6 cellular contexts compared by ENCODE assay signal in the genomic region with DNA sequence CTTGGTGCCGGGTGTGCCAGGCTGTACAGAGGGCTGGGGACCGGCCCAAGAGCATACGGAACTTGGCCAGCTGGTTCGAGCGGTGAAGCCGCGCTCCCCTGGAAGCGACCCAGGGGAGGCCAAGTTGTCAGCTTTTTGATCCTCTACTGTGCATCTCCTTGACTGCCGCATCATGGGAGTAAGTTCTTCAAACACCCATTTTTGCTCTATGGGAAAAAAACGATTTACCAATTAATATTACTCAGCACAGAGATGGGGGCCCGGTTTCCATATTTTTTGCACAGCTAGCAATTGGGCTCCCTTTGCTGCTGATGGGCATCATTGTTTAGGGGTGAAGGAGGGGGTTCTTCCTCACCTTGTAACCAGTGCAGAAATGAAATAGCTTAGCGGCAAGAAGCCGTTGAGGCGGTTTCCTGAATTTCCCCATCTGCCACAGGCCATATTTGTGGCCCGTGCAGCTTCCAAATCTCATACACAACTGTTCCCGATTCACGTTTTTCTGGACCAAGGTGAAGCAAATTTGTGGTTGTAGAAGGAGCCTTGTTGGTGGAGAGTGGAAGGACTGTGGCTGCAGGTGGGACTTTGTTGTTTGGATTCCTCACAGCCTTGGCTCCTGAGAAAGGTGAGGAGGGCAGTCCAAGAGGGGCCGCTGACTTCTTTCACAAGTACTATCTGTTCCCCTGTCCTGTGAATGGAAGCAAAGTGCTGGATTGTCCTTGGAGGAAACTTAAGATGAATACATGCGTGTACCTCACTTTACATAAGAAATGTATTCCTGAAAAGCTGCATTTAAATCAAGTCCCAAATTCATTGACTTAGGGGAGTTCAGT. TPM values are rescaled to one million over a fixed set of nuclear protein-coding genes. Genes with fewer than 3 reads are reported as not detected.
DNase-seq lines count a peak whose midpoint lies in the region; ATAC-seq, FAIRE-seq and TF ChIP-seq lines count a peak whose summit lies in the region.

No MANE protein-coding gene starts in this region.

- TF ChIP-seq CTCF in HFFc6 (IDR thresholded peaks at IDR 0.05), result no peak
- TF ChIP-seq CTCF in GM12878 (IDR thresholded peaks at IDR 0.05 in 2 of 3, conservative IDR thresholded peaks at IDR 0.05 in 1 of 3; ENCODE audit: control insufficient read depth in 2 of 3, extremely low read depth in 1 of 3, insufficient read depth in 1 of 3, low read depth in 3 of 3, low read length in 3 of 3), result no peak
- no peak for TF ChIP-seq CTCF in neutrophil (IDR thresholded peaks at IDR 0.05)

- H3K27ac Mint-ChIP-seq in HFFc6, result peak overlapping the region; percentile 42; the same call in 1 of the 2 replicates

- no peaks in the 10 kb centered on the region for H3K9me3 Mint-ChIP-seq in HFFc6

- ATAC-seq in GM12878 (no peak), left colon (no peak)

- TSS peak; percentile 55 for BruUV-seq in GM12878 (replicated peaks; lab: Mats Ljungman, UMichigan)

- no peak overlapping the region for H3K9ac ChIP-seq in GM12878 (ENCODE audit: control insufficient read depth, insufficient read depth, low read length)

- H3K27ac ChIP-seq in GM12878 (ENCODE audit: control insufficient read depth, insufficient read depth), result no peak overlapping the region
- peak overlapping the region; percentile 92 for H3K27ac ChIP-seq in neutrophil

- CTCF ChIA-PET in GM12878 (lab: Yijun Ruan, JAX), result interaction anchor here (0.9 to 4.2 kb wide), 10 partner anchors 10 to 57 kb away, joined by 3 to 36 read pairs (median 4); a partner anchor contains a TSS

- no peaks in the 10 kb centered on the region for H4K20me1 ChIP-seq in GM12878 (ENCODE audit: control insufficient read depth, insufficient read depth)

- RAD21 ChIA-PET in GM12878 (lab: Charles Lee; ENCODE audit: unreplicated experiment), result interaction anchor here (0.9 to 9.3 kb wide), 8 partner anchors 14 to 57 kb away, joined by 3 to 52 read pairs (median 4); no protein-coding TSS in a partner anchor

- H3K4me1 ChIP-seq in GM12878 (ENCODE audit: control insufficient read depth, insufficient read depth, low read length) (no peaks in the 10 kb centered on the region; the same call in 1 of the 2 replicates), neutrophil (ENCODE audit: control insufficient read depth in 1 of 2, insufficient read depth in 1 of 2, low read depth in 1 of 2, low read length in 1 of 2) (peaks cover 65 to 70% of the 10 kb centered on the region in 2 experiments)

- no peak for FAIRE-seq in GM12878 (lab: Jason Lieb, UNC)

- intact Hi-C loops in GM12878 (cut with micrococcal nuclease; ENCODE audit: unreplicated experiment) (loop anchor here (2.0 kb wide), 1 partner anchor 37 kb away; no protein-coding TSS in a partner anchor), left colon (cut with DNase I, micrococcal nuclease) (no loop called here)

- WGBS in GM12878 (ENCODE audit: insufficient coverage, insufficient replicate concordance, low lambda C conversion rate, missing lambda C conversion rate), result 91% methylated on average over 19 of the region's 19 CpGs

- no peaks in the 10 kb centered on the region for H3K27me3 ChIP-seq in GM12878 (replicated peaks in 1 of 2; ENCODE audit: control insufficient read depth in 2 of 2, insufficient read depth in 2 of 2, low read length in 1 of 2)
- no peaks in the 10 kb centered on the region for H3K27me3 ChIP-seq in neutrophil

- peaks cover 35% of the 10 kb centered on the region for H3K4me1 Mint-ChIP-seq in HFFc6 (ENCODE audit: low read depth)

- SMC1A ChIA-PET in GM12878 (lab: Charles Lee; ENCODE audit: uncharacterized antibody, unreplicated experiment), result interaction anchor here (0.8 to 6.8 kb wide), 5 partner anchors 9 to 57 kb away, joined by 3 to 107 read pairs (median 5); no protein-coding TSS in a partner anchor

- H3K36me3 ChIP-seq in GM12878 (ENCODE audit: control insufficient read depth in 2 of 2, insufficient read depth in 2 of 2, low read length in 1 of 2) (no peaks in the 10 kb centered on the region), neutrophil (no peaks in the 10 kb centered on the region)

- H3K4me2 ChIP-seq in GM12878 (ENCODE audit: control insufficient read depth, insufficient read depth), result peak overlapping the region; percentile 77

- H3K4me3 Mint-ChIP-seq in HFFc6, result peak overlapping the region; percentile 69

- peaks cover 2% of the 10 kb centered on the region for H3K79me2 ChIP-seq in GM12878 (ENCODE audit: control insufficient read depth, insufficient read depth, low read length)

- TF ChIP-seq POLR2A in GM12878 (IDR thresholded peaks at IDR 0.05; ENCODE audit: low read depth, low read length), result no peak

- in situ Hi-C loops in GM12878 (cut with MboI), result no loop called here

- no peak for TF ChIP-seq EP300 in GM12878 (IDR thresholded peaks at IDR 0.05; ENCODE audit: borderline replicate concordance in 1 of 2, control insufficient read depth in 1 of 2, low read depth in 2 of 2, low read length in 2 of 2)

- DNase-seq in HFFc6, result no peak
- no peak for DNase-seq in GM12878 (ENCODE audit: low read depth, low spot score)
- DNase-seq in activated effector memory CD4-positive, alpha-beta T cell treated with Interleukin-2 at 50 U/mL for 16 hours, result no peak
- DNase-seq in left colon, result no peak
- no peak for DNase-seq in effector CD4-positive, alpha-beta T cell

- H3K9me3 ChIP-seq in GM12878 (replicated peaks; ENCODE audit: control insufficient read depth, insufficient read depth, low read length), result no peaks in the 10 kb centered on the region
- no peaks in the 10 kb centered on the region for H3K9me3 ChIP-seq in neutrophil

- H3K27me3 Mint-ChIP-seq in HFFc6 (ENCODE audit: insufficient read depth), result peaks cover 3% of the 10 kb centered on the region; the same call in 1 of the 2 replicates

- H3K4me3 ChIP-seq in GM12878 (peak overlapping the region; percentile 80; the same call in 1 of the 2 replicates), neutrophil (ENCODE audit: low read depth in 1 of 2, low read length in 1 of 2) (peak overlapping the region; percentile 79 to 82)

- POLR2A ChIA-PET in GM12878 (lab: Charles Lee), result interaction anchor here (0.6 to 4.6 kb wide), 5 partner anchors 11 to 57 kb away, joined by 3 to 27 read pairs (median 5); no protein-coding TSS in a partner anchor

- TF ChIP-seq RAD21 in GM12878 (IDR thresholded peaks at IDR 0.05; ENCODE audit: insufficient read depth, low read depth, low read length), result no peak

- no peak overlapping the region for H2AFZ ChIP-seq in GM12878 (ENCODE audit: control insufficient read depth, low read depth, low read length)

- H3K36me3 Mint-ChIP-seq in HFFc6 (ENCODE audit: low read depth), result peaks cover 6% of the 10 kb centered on the region; the same call in 1 of the 2 replicates

RNA-seq across cellular contexts. Expression of a gene that starts 2.1 kb away (rescaled TPM):
- 1 to 10 TPM in 4 of 6 experiments, under 1 TPM in 2; 0.85 to 3.3 (median 3.0) TPM for total RNA-seq in HFFc6 (2021; fragmentation: NEBNext Ultra II Directional; extraction: Animal tissue kit (Norgen Biotek cat#: 25700))
- 9.3 and 10.0 TPM in 2 replicates for total RNA-seq in GM12878 (2013; cell fraction: nucleolus; rRNA removed)
- total RNA-seq in GM12878 (2014; rRNA removed) (3.6 and 4.1 TPM in 2 replicates), GM12878 (2014; rRNA removed; fragmentation: Illumina TruSeq; extraction: Trizol) (2.1 and 2.2 TPM in 2 replicates), GM12878 (2021) (3.3 and 4.1 TPM in 2 replicates), left colon (10 to 100 TPM; 21.8 to 29.9 TPM)
- polyA plus RNA-seq in GM12878 (2011; ENCODE audit: low read depth), result 0.60 TPM
- polyA plus RNA-seq in GM12878 (2011; rRNA removed) (9.1 and 10.4 TPM in 2 replicates), GM12878 (2014; fragmentation: Illumina TruSeq; extraction: Trizol) (2.4 TPM in 2 replicates), GM12878 (2014; fragmentation: Nextera tagmentation; extraction: Ambion mirVana) (under 1 TPM; 0.68 TPM), GM12878 (2014; rRNA removed) (3.5 and 3.6 TPM in 2 replicates), GM12878 (2016; fragmentation: Nextera tagmentation; extraction: Ambion mirVana) (1 to 10 TPM in 1 of 2 experiments, under 1 TPM in 1; 0.76 to 1.4 TPM)
- 6.0 and 6.9 TPM in 2 replicates for polyA plus RNA-seq in GM12878 (2011; cell fraction: cytosol; rRNA removed)
- polyA plus RNA-seq in GM12878 (2011; cell fraction: nucleus; rRNA removed), result 7.8 and 9.6 TPM in 2 replicates
- polyA plus RNA-seq in GM12878 (2012), result 0.84 and 1.3 TPM in 2 replicates
- 10.4 and 11.2 TPM in 2 replicates for polyA minus RNA-seq in GM12878 (2011; rRNA and poly(A)+ RNA removed)
- polyA minus RNA-seq in GM12878 (2011; cell fraction: cytosol; rRNA and poly(A)+ RNA removed), result 3.7 and 4.3 TPM in 2 replicates
- 10.3 and 16.1 TPM in 2 replicates for polyA minus RNA-seq in GM12878 (2011; cell fraction: nucleus; rRNA and poly(A)+ RNA removed)

RNA-seq across cellular contexts. Expression of a gene that starts 21.3 kb away (rescaled TPM):
- total RNA-seq in HFFc6 (2021; fragmentation: NEBNext Ultra II Directional; extraction: Animal tissue kit (Norgen Biotek cat#: 25700)), result under 1 TPM; 0.12 to 0.43 (median 0.28) TPM
- 1.0 and 1.9 TPM in 2 replicates for total RNA-seq in GM12878 (2013; cell fraction: nucleolus; rRNA removed)
- total RNA-seq in GM12878 (2014; rRNA removed), result 0.23 and 0.60 TPM in 2 replicates
- 0.37 and 0.67 TPM in 2 replicates for total RNA-seq in GM12878 (2014; rRNA removed; fragmentation: Illumina TruSeq; extraction: Trizol)
- 0.46 and 0.53 TPM in 2 replicates for total RNA-seq in GM12878 (2021)
- 0.09 TPM for polyA plus RNA-seq in GM12878 (2011; ENCODE audit: low read depth)
- 9.5 and 13.3 TPM in 2 replicates for polyA plus RNA-seq in GM12878 (2011; rRNA removed)
- 7.9 and 11.7 TPM in 2 replicates for polyA plus RNA-seq in GM12878 (2011; cell fraction: cytosol; rRNA removed)
- 10.0 and 12.9 TPM in 2 replicates for polyA plus RNA-seq in GM12878 (2011; cell fraction: nucleus; rRNA removed)
- polyA plus RNA-seq in GM12878 (2012), result 0.20 and 0.22 TPM in 2 replicates
- 0.57 and 1.8 TPM in 2 replicates for polyA plus RNA-seq in GM12878 (2014; fragmentation: Illumina TruSeq; extraction: Trizol)
- polyA plus RNA-seq in GM12878 (2014; fragmentation: Nextera tagmentation; extraction: Ambion mirVana), result under 1 TPM; 0.38 to 0.48 TPM
- polyA plus RNA-seq in GM12878 (2014; rRNA removed), result 0.34 and 0.36 TPM in 2 replicates
- under 1 TPM; 0.42 to 0.73 TPM for polyA plus RNA-seq in GM12878 (2016; fragmentation: Nextera tagmentation; extraction: Ambion mirVana)
- polyA minus RNA-seq in GM12878 (2011; rRNA and poly(A)+ RNA removed), result 9.9 and 10.0 TPM in 2 replicates
- polyA minus RNA-seq in GM12878 (2011; cell fraction: cytosol; rRNA and poly(A)+ RNA removed), result 2.6 and 3.9 TPM in 2 replicates
- polyA minus RNA-seq in GM12878 (2011; cell fraction: nucleus; rRNA and poly(A)+ RNA removed), result 5.8 and 6.4 TPM in 2 replicates
- total RNA-seq in left colon, result 1 to 10 TPM; 5.9 to 7.5 TPM

RNA-seq across cellular contexts. Expression of a gene that starts 33.6 kb away (rescaled TPM):
- total RNA-seq in HFFc6 (2021; fragmentation: NEBNext Ultra II Directional; extraction: Animal tissue kit (Norgen Biotek cat#: 25700)), result not detected
- not detected in 2 replicates for total RNA-seq in GM12878 (2013; cell fraction: nucleolus; rRNA removed)
- total RNA-seq in GM12878 (2014; rRNA removed), result not detected in 2 replicates
- not detected in 2 replicates for total RNA-seq in GM12878 (2014; rRNA removed; fragmentation: Illumina TruSeq; extraction: Trizol)
- not detected in 2 replicates for total RNA-seq in GM12878 (2021)
- polyA plus RNA-seq in GM12878 (2011; ENCODE audit: low read depth), result not detected
- polyA plus RNA-seq in GM12878 (2011; rRNA removed), result not detected in 2 replicates
- polyA plus RNA-seq in GM12878 (2011; cell fraction: cytosol; rRNA removed), result not detected in 2 replicates
- not detected in 2 replicates for polyA plus RNA-seq in GM12878 (2011; cell fraction: nucleus; rRNA removed)
- not detected in 2 replicates for polyA plus RNA-seq in GM12878 (2012)
- not detected in 2 replicates for polyA plus RNA-seq in GM12878 (2014; fragmentation: Illumina TruSeq; extraction: Trizol)
- polyA plus RNA-seq in GM12878 (2014; fragmentation: Nextera tagmentation; extraction: Ambion mirVana), result not detected
- not detected in 2 replicates for polyA plus RNA-seq in GM12878 (2014; rRNA removed)
- polyA plus RNA-seq in GM12878 (2016; fragmentation: Nextera tagmentation; extraction: Ambion mirVana), result not detected
- polyA minus RNA-seq in GM12878 (2011; rRNA and poly(A)+ RNA removed), result not detected in 2 replicates
- polyA minus RNA-seq in GM12878 (2011; cell fraction: cytosol; rRNA and poly(A)+ RNA removed), result not detected in 2 replicates
- polyA minus RNA-seq in GM12878 (2011; cell fraction: nucleus; rRNA and poly(A)+ RNA removed), result not detected in 2 replicates
- not detected for total RNA-seq in left colon

RNA-seq across cellular contexts. Expression of a gene that starts 52.1 kb away (rescaled TPM):
- 1 to 10 TPM; 7.2 to 8.7 (median 7.9) TPM for total RNA-seq in HFFc6 (2021; fragmentation: NEBNext Ultra II Directional; extraction: Animal tissue kit (Norgen Biotek cat#: 25700))
- 38.0 and 40.7 TPM in 2 replicates for total RNA-seq in GM12878 (2013; cell fraction: nucleolus; rRNA removed)
- total RNA-seq in GM12878 (2014; rRNA removed) (19.8 and 25.8 TPM in 2 replicates), GM12878 (2014; rRNA removed; fragmentation: Illumina TruSeq; extraction: Trizol) (38.5 and 39.8 TPM in 2 replicates), GM12878 (2021) (19.2 and 19.8 TPM in 2 replicates), left colon (10 to 100 TPM; 11.7 to 13.8 TPM)
- polyA plus RNA-seq in GM12878 (2011; ENCODE audit: low read depth), result 16.7 TPM
- polyA plus RNA-seq in GM12878 (2011; rRNA removed) (45.9 and 62.2 TPM in 2 replicates), GM12878 (2014; fragmentation: Illumina TruSeq; extraction: Trizol) (46.6 and 59.9 TPM in 2 replicates), GM12878 (2014; fragmentation: Nextera tagmentation; extraction: Ambion mirVana) (10 to 100 TPM; 33.2 to 37.1 TPM), GM12878 (2014; rRNA removed) (18.4 and 22.3 TPM in 2 replicates), GM12878 (2016; fragmentation: Nextera tagmentation; extraction: Ambion mirVana) (10 to 100 TPM; 31.7 to 34.1 TPM)
- 13.4 and 15.7 TPM in 2 replicates for polyA plus RNA-seq in GM12878 (2011; cell fraction: cytosol; rRNA removed)
- 30.1 and 42.6 TPM in 2 replicates for polyA plus RNA-seq in GM12878 (2011; cell fraction: nucleus; rRNA removed)
- 22.3 and 23.9 TPM in 2 replicates for polyA plus RNA-seq in GM12878 (2012)
- 12.1 and 21.4 TPM in 2 replicates for polyA minus RNA-seq in GM12878 (2011; rRNA and poly(A)+ RNA removed)
- polyA minus RNA-seq in GM12878 (2011; cell fraction: cytosol; rRNA and poly(A)+ RNA removed), result 4.2 and 6.8 TPM in 2 replicates
- 18.0 and 18.5 TPM in 2 replicates for polyA minus RNA-seq in GM12878 (2011; cell fraction: nucleus; rRNA and poly(A)+ RNA removed)

RNA-seq across cellular contexts. Expression of a gene that starts 52.2 kb away (rescaled TPM):
- total RNA-seq in HFFc6 (2021; fragmentation: NEBNext Ultra II Directional; extraction: Animal tissue kit (Norgen Biotek cat#: 25700)), result 10 to 100 TPM; 12.2 to 17.2 (median 15.7) TPM
- total RNA-seq in GM12878 (2013; cell fraction: nucleolus; rRNA removed), result 152 and 163 TPM in 2 replicates
- total RNA-seq in GM12878 (2014; rRNA removed), result 20.1 and 20.2 TPM in 2 replicates
- 33.2 and 34.5 TPM in 2 replicates for total RNA-seq in GM12878 (2014; rRNA removed; fragmentation: Illumina TruSeq; extraction: Trizol)
- total RNA-seq in GM12878 (2021), result 26.1 and 28.6 TPM in 2 replicates
- polyA plus RNA-seq in GM12878 (2011; ENCODE audit: low read depth), result 14.9 TPM
- 25.2 and 49.8 TPM in 2 replicates for polyA plus RNA-seq in GM12878 (2011; rRNA removed)
- 6.5 and 6.6 TPM in 2 replicates for polyA plus RNA-seq in GM12878 (2011; cell fraction: cytosol; rRNA removed)
- 17.9 and 24.4 TPM in 2 replicates for polyA plus RNA-seq in GM12878 (2011; cell fraction: nucleus; rRNA removed)
- 15.6 and 20.3 TPM in 2 replicates for polyA plus RNA-seq in GM12878 (2012)
- 32.5 and 40.5 TPM in 2 replicates for polyA plus RNA-seq in GM12878 (2014; fragmentation: Illumina TruSeq; extraction: Trizol)
- polyA plus RNA-seq in GM12878 (2014; fragmentation: Nextera tagmentation; extraction: Ambion mirVana), result 10 to 100 TPM; 19.3 to 20.5 TPM
- polyA plus RNA-seq in GM12878 (2014; rRNA removed), result 16.2 and 20.3 TPM in 2 replicates
- 10 to 100 TPM; 33.9 to 39.2 TPM for polyA plus RNA-seq in GM12878 (2016; fragmentation: Nextera tagmentation; extraction: Ambion mirVana)
- polyA minus RNA-seq in GM12878 (2011; rRNA and poly(A)+ RNA removed), result 15.8 and 26.4 TPM in 2 replicates
- polyA minus RNA-seq in GM12878 (2011; cell fraction: cytosol; rRNA and poly(A)+ RNA removed), result 7.8 and 9.6 TPM in 2 replicates
- 19.8 and 26.0 TPM in 2 replicates for polyA minus RNA-seq in GM12878 (2011; cell fraction: nucleus; rRNA and poly(A)+ RNA removed)
- total RNA-seq in left colon, result 10 to 100 TPM; 10.5 to 11.4 TPM
